ENCODE assay signal across 12 cellular contexts in genomic region chr2:218221015-218221414, GRCh38. TPM values are rescaled to one million over a fixed set of nuclear protein-coding genes. Genes with fewer than 3 reads are reported as not detected.
DNase-seq lines count a peak whose midpoint lies in the region; ATAC-seq and TF ChIP-seq lines count a peak whose summit lies in the region.
"Had no signal": no experiment of that assay in that cellular context is flagged by ENCODE, and none has a peak within 500 bp of the region (broad histone marks: within the 10 kb centered on the region; RNA-seq: fewer than 3 reads in every experiment).

No MANE protein-coding gene starts in this region.

- H3K27me3 ChIP-seq in right atrium auricular region (no peaks in the 10 kb centered on the region), fibroblast of lung (ENCODE audit: control insufficient read depth, insufficient read depth, low read length) (no peaks in the 10 kb centered on the region)

- no peak overlapping the region for H3K9ac ChIP-seq in fibroblast of lung (ENCODE audit: insufficient read depth, low read length)

- peaks cover 89% of the 10 kb centered on the region for H3K79me2 ChIP-seq in fibroblast of lung (ENCODE audit: control insufficient read depth, insufficient read depth, low read length)

- no peak for ATAC-seq in left ventricle myocardium superior
- no peak for ATAC-seq in T-helper 17 cell
- ATAC-seq in HG03378 (IDR thresholded peaks at IDR 0.05; ENCODE audit: unreplicated experiment): no peak

- H3K36me3 Mint-ChIP-seq in T-helper 17 cell (ENCODE audit: low read depth): peaks cover 11% of the 10 kb centered on the region
- H3K36me3 Mint-ChIP-seq in type B pancreatic cell: peaks cover 18% of the 10 kb centered on the region

- H3K27ac Mint-ChIP-seq in T-helper 17 cell: peak overlapping the region; percentile 98
- peak overlapping the region; percentile 8 for H3K27ac Mint-ChIP-seq in type B pancreatic cell

- H4K20me1 ChIP-seq in fibroblast of lung (ENCODE audit: control insufficient read depth, extremely low read depth, insufficient read depth, low read length): peaks cover 4% of the 10 kb centered on the region

- H3K27ac ChIP-seq in right atrium auricular region (no peak overlapping the region), fibroblast of lung (ENCODE audit: insufficient read depth, low read length) (no peak overlapping the region)

- in situ Hi-C loops in GM13977 (cut with MboI; ENCODE audit: low pct_unique_long_range_greater_than_20kb, low sequenced_read_pairs, unreplicated experiment): no loop called here

- no peaks in the 10 kb centered on the region for H3K9me3 ChIP-seq in right atrium auricular region
- no peaks in the 10 kb centered on the region for H3K9me3 ChIP-seq in T-helper 17 cell (ENCODE audit: control insufficient read depth, low read length, poor library complexity, severe bottlenecking)
- no peaks in the 10 kb centered on the region for H3K9me3 ChIP-seq in fibroblast of lung (ENCODE audit: control insufficient read depth, insufficient read depth, low read depth, low read length)

- H3K4me1 Mint-ChIP-seq in T-helper 17 cell (peaks cover 70% of the 10 kb centered on the region), type B pancreatic cell (ENCODE audit: unreplicated experiment) (peaks cover 44% of the 10 kb centered on the region)

- H3K4me1 ChIP-seq in right atrium auricular region (peaks cover 0 to 70% of the 10 kb centered on the region in 2 donors), fibroblast of lung (ENCODE audit: control insufficient read depth, extremely low read depth, insufficient read depth, low read length) (peaks cover 11% of the 10 kb centered on the region)

- peaks cover 21% of the 10 kb centered on the region for H3K36me3 ChIP-seq in right atrium auricular region
- H3K36me3 ChIP-seq in fibroblast of lung (ENCODE audit: control insufficient read depth, insufficient read depth, low read length): peaks cover 6% of the 10 kb centered on the region

- H2AFZ ChIP-seq in fibroblast of lung (ENCODE audit: low read length): no peak overlapping the region

- intact Hi-C loops in left ventricle myocardium superior (cut with micrococcal nuclease): no loop called here

- TF ChIP-seq CTCF in right atrium auricular region (IDR thresholded peaks at IDR 0.05) (no peak), fibroblast of lung (conservative IDR thresholded peaks at IDR 0.05 in 1 of 2, IDR thresholded peaks at IDR 0.05 in 1 of 2; ENCODE audit: low read depth in 1 of 2, low read length in 2 of 2) (no peak), type B pancreatic cell (conservative IDR thresholded peaks at IDR 0.05) (no peak), GM13977 (IDR thresholded peaks at IDR 0.05; ENCODE audit: extremely low read depth, insufficient read depth, missing control alignments) (no peak)

- no peaks in the 10 kb centered on the region for H3K27me3 Mint-ChIP-seq in T-helper 17 cell
- no peaks in the 10 kb centered on the region for H3K27me3 Mint-ChIP-seq in type B pancreatic cell

- H3K4me3 ChIP-seq in right atrium auricular region: no peak overlapping the region
- peak overlapping the region in 1 of 4 experiments; percentile 77 for H3K4me3 ChIP-seq in fibroblast of lung (replicated peaks in 1 of 4; ENCODE audit: control extremely low read depth in 1 of 4, insufficient read depth in 1 of 4, low read depth in 3 of 4, low read length in 4 of 4)

- no peaks in the 10 kb centered on the region for H3K9me3 Mint-ChIP-seq in type B pancreatic cell

- H3K4me3 Mint-ChIP-seq in T-helper 17 cell (peak overlapping the region; percentile 99), type B pancreatic cell (peak overlapping the region; percentile 67)

- H3K4me2 ChIP-seq in fibroblast of lung (ENCODE audit: extremely low read depth, insufficient read depth, low read length): peak overlapping the region; percentile 29

- peak; percentile 49 for DNase-seq in left ventricle myocardium superior
- no peak for DNase-seq in right atrium auricular region (ENCODE audit: low spot score)
- DNase-seq in T-helper 17 cell: no peak
- peak in 1 of 2 donors; percentile 14 for DNase-seq in fibroblast of lung (ENCODE audit: low read depth in 2 of 2)
- DNase-seq in type B pancreatic cell (ENCODE audit: extremely low spot score, unreplicated experiment): no peak
- no peak for DNase-seq in GM13977 (ENCODE audit: low spot score)
- no peak for DNase-seq in stimulated activated CD4-positive, alpha-beta T cell treated with anti-CD3 and anti-CD28 coated beads, Interleukin-2, amount 100 ng/mL, for 24 hours
- DNase-seq: activated gamma-delta T cell treated with Interleukin-2 at 50 U/mL for 16 hours, GOT3, NCI-H345 had no signal

RNA-seq across cellular contexts. Expression of gene ARPC2, which starts 4.0 kb away (rescaled TPM):
- total RNA-seq in left ventricle myocardium superior (139 TPM), right atrium auricular region (100 to 1,000 TPM; 112 to 177 TPM), T-helper 17 cell (100 to 1,000 TPM; 424 to 467 TPM), fibroblast of lung (130 and 199 TPM in 2 replicates), type B pancreatic cell (ENCODE audit: low replicate concordance) (211 and 384 TPM in 2 replicates)
- 778 and 893 TPM in 2 replicates for polyA plus RNA-seq in fibroblast of lung
- 427 and 476 TPM in 2 replicates for polyA plus RNA-seq in fibroblast of lung (2012)
- 162 and 180 TPM in 2 replicates for polyA minus RNA-seq in fibroblast of lung (ENCODE audit: low replicate concordance)

RNA-seq across cellular contexts. Expression of gene GPBAR1, which starts 39.8 kb away (rescaled TPM):
- total RNA-seq in left ventricle myocardium superior (0.67 TPM), right atrium auricular region (10 to 100 TPM in 1 of 2 donors, 1 to 10 TPM in 1; 1.9 to 10.7 TPM), T-helper 17 cell (1 to 10 TPM; 1.5 to 2.7 TPM), fibroblast of lung (under 0.01 TPM in 1 of 2 replicates, not detected in the other), type B pancreatic cell (ENCODE audit: low replicate concordance) (2.1 and 5.7 TPM in 2 replicates)
- polyA plus RNA-seq in fibroblast of lung: 0.02 TPM in 1 of 2 replicates, not detected in the other
- 0.08 TPM in 1 of 2 replicates, not detected in the other for polyA plus RNA-seq in fibroblast of lung (2012)
- polyA minus RNA-seq in fibroblast of lung (ENCODE audit: low replicate concordance): not detected in 2 replicates

RNA-seq across cellular contexts. Expression of gene AAMP, which starts 48.9 kb away (rescaled TPM):
- total RNA-seq in left ventricle myocardium superior (47.7 TPM), right atrium auricular region (10 to 100 TPM; 54.3 to 88.8 TPM), T-helper 17 cell (10 to 100 TPM; 46.8 to 47.0 TPM), fibroblast of lung (110 and 139 TPM in 2 replicates), type B pancreatic cell (ENCODE audit: low replicate concordance) (82.2 and 97.8 TPM in 2 replicates)
- 53.1 and 60.4 TPM in 2 replicates for polyA plus RNA-seq in fibroblast of lung
- polyA plus RNA-seq in fibroblast of lung (2012): 67.3 and 91.0 TPM in 2 replicates
- polyA minus RNA-seq in fibroblast of lung (ENCODE audit: low replicate concordance): 54.7 and 74.9 TPM in 2 replicates

RNA-seq across cellular contexts. Expression of gene PNKD, which starts 49.3 kb away (rescaled TPM):
- total RNA-seq in left ventricle myocardium superior (67.1 TPM), right atrium auricular region (10 to 100 TPM; 54.5 to 71.4 TPM), T-helper 17 cell (10 to 100 TPM; 21.1 to 31.2 TPM), fibroblast of lung (21.3 and 27.7 TPM in 2 replicates), type B pancreatic cell (ENCODE audit: low replicate concordance) (58.4 and 66.4 TPM in 2 replicates)
- polyA plus RNA-seq in fibroblast of lung: 29.1 and 32.8 TPM in 2 replicates
- 60.5 and 71.5 TPM in 2 replicates for polyA plus RNA-seq in fibroblast of lung (2012)
- 55.2 and 112 TPM in 2 replicates for polyA minus RNA-seq in fibroblast of lung (ENCODE audit: low replicate concordance)

RNA-seq across cellular contexts. Expression of gene CXCR1, which starts 54.3 kb away (rescaled TPM):
- 0.69 TPM for total RNA-seq in left ventricle myocardium superior
- total RNA-seq in right atrium auricular region: under 1 TPM; 0.51 to 0.78 TPM
- not detected for total RNA-seq in T-helper 17 cell
- not detected in 2 replicates for total RNA-seq in fibroblast of lung
- polyA plus RNA-seq in fibroblast of lung: not detected in 2 replicates
- polyA plus RNA-seq in fibroblast of lung (2012): not detected in 2 replicates
- not detected in 2 replicates for polyA minus RNA-seq in fibroblast of lung (ENCODE audit: low replicate concordance)
- total RNA-seq in type B pancreatic cell (ENCODE audit: low replicate concordance): not detected in 2 replicates
- total RNA-seq: myocyte had no signal
